In genomic region chr1:154777151-154777550, GRCh38 we compare ENCODE assay signal across 13 cellular contexts.
"Had no signal": no experiment of that assay in that cellular context is flagged by ENCODE, and none has a peak within 500 bp of the region (broad histone marks: within the 10 kb centered on the region; RNA-seq: fewer than 3 reads in every experiment).

No MANE protein-coding gene starts in this region.

- H3K4me1 ChIP-seq: parathyroid adenoma, right atrium auricular region, suprapubic skin, upper lobe of right lung had no signal

- ATAC-seq: upper lobe of right lung had no signal

- H3K4me2 ChIP-seq: neural progenitor cell had no signal

- H3K9ac ChIP-seq: neural progenitor cell, parathyroid adenoma had no signal

- H3K9me3 ChIP-seq: suprapubic skin, upper lobe of right lung had no signal

- H3K36me3 Mint-ChIP-seq: neural progenitor cell had no signal

- H3K4me3 Mint-ChIP-seq: neural progenitor cell had no signal

- H3K27ac ChIP-seq: neural progenitor cell, parathyroid adenoma, right atrium auricular region, suprapubic skin, upper lobe of right lung, VCaP had no signal

- H3K36me3 ChIP-seq: neural progenitor cell, right atrium auricular region, suprapubic skin, upper lobe of right lung had no signal

- H2AFZ ChIP-seq: neural progenitor cell, parathyroid adenoma had no signal

- H3K4me3 ChIP-seq: neural progenitor cell, right atrium auricular region, suprapubic skin, upper lobe of right lung had no signal

- FAIRE-seq: small intestine had no signal

- H3K79me2 ChIP-seq: parathyroid adenoma had no signal

- H3K27me3 ChIP-seq: neural progenitor cell, right atrium auricular region, suprapubic skin, upper lobe of right lung had no signal

- DNase-seq: activated gamma-delta T cell treated with Interleukin-2 at 50 U/mL for 16 hours; cerebellar nuclear complex; dermis blood vessel endothelial cell; kidney glomerular epithelial cell; small intestine; stimulated activated naive CD4-positive, alpha-beta T cell; T-helper 9 cell; upper lobe of right lung had no signal
